19 cellular contexts compared by ENCODE assay signal in the genomic region with DNA sequence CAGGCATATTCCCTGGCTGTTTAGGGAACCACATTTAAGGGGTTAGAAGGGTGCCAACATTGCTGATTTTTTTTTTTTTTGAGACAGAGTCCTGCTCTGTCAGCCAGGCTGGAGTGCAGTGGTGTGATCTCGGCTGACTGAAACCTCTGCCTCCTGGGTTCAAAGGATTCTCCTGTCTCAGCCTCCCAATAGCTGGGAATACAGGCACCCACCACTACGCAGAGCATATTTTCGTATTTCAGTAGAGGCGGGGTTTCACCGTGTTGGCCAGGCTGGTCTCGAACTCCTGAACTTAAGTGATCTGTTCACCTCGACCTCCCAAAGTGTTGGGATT. TPM values are rescaled to one million over a fixed set of nuclear protein-coding genes. Genes with fewer than 3 reads are reported as not detected.
A peak's percentile ranks its signal among the peaks of the same experiment; 100 is the strongest.
DNase-seq lines count a peak whose midpoint lies in the region; ATAC-seq, FAIRE-seq and TF ChIP-seq lines count a peak whose summit lies in the region.
"Had no signal": no experiment of that assay in that cellular context is flagged by ENCODE, and none has a peak within 500 bp of the region (broad histone marks: within the 10 kb centered on the region; RNA-seq: fewer than 3 reads in every experiment).

No MANE protein-coding gene starts in this region.

- H3K4me3 Mint-ChIP-seq in Calu3 (ENCODE audit: low read depth, unreplicated experiment) (no peak overlapping the region), endothelial cell (ENCODE audit: unreplicated experiment) (no peak overlapping the region)

- ATAC-seq in A549 (peak in 1 of 2 experiments; percentile 52; a peak in 3 of 6 replicates), right cardiac atrium (no peak)

- TF ChIP-seq POLR2A in A549 (IDR thresholded peaks at IDR 0.05; ENCODE audit: low read length) = no peak

- POLR2A ChIA-PET in A549 (lab: Yijun Ruan, JAX) = no interaction called here

- BruUV-seq in Calu3 (replicated peaks; lab: Mats Ljungman, UMichigan) = no TSS peak

- TF ChIP-seq EP300 in A549 (IDR thresholded peaks at IDR 0.05) = no peak

- no peak for FAIRE-seq in A549 (lab: Jason Lieb, UNC)

- H3K9me3 ChIP-seq in A549 (no peaks in the 10 kb centered on the region), WERI-Rb-1 (ENCODE audit: severe bottlenecking) (peaks cover 3% of the 10 kb centered on the region), right cardiac atrium (ENCODE audit: control insufficient read depth, low read length) (no peaks in the 10 kb centered on the region)
- H3K9me3 ChIP-seq: BLaER1 treated with 17β-estradiol and CSF1 and Interleukin-3, amounts not matched to agents 10 nM and 100 nM; Caco-2 had no signal

- H3K9me3 Mint-ChIP-seq in Calu3 (ENCODE audit: low read depth, unreplicated experiment) = no peaks in the 10 kb centered on the region
- H3K9me3 Mint-ChIP-seq in endothelial cell (ENCODE audit: unreplicated experiment) = no peaks in the 10 kb centered on the region

- H3K27me3 ChIP-seq in WERI-Rb-1 (ENCODE audit: insufficient read depth, low read depth, severe bottlenecking) = no peaks in the 10 kb centered on the region
- H3K27me3 ChIP-seq in right cardiac atrium (ENCODE audit: control insufficient read depth, insufficient read depth) = no peaks in the 10 kb centered on the region

- WGBS in A549 (ENCODE audit: missing lambda C conversion rate) = 25% methylated on average over 7 of the region's 7 CpGs
- WGBS in right cardiac atrium = 55% methylated on average over 7 of the region's 7 CpGs

- no peaks in the 10 kb centered on the region for H3K36me3 Mint-ChIP-seq in Calu3 (ENCODE audit: insufficient read depth, unreplicated experiment)
- H3K36me3 Mint-ChIP-seq in endothelial cell (ENCODE audit: low read depth, unreplicated experiment) = no peaks in the 10 kb centered on the region

- TF ChIP-seq CTCF in A549 (IDR thresholded peaks at IDR 0.05) (peak; percentile 31), Calu3 (IDR thresholded peaks at IDR 0.05; ENCODE audit: unreplicated experiment) (peak; percentile 40), WERI-Rb-1 (IDR thresholded peaks at IDR 0.05; ENCODE audit: low read depth, low read length) (no peak), endothelial cell (IDR thresholded peaks at IDR 0.05; ENCODE audit: unreplicated experiment) (peak; percentile 11)

- H3K4me1 ChIP-seq in A549 (no peaks in the 10 kb centered on the region; the same call in 2 of the 3 replicates), right cardiac atrium (ENCODE audit: control insufficient read depth, insufficient read depth, low read length) (no peaks in the 10 kb centered on the region)
- H3K4me1 ChIP-seq: BLaER1 treated with 17β-estradiol and CSF1 and Interleukin-3, amounts not matched to agents 10 nM and 100 nM; Caco-2 had no signal

- no peaks in the 10 kb centered on the region for H3K4me1 Mint-ChIP-seq in Calu3 (ENCODE audit: low read depth, unreplicated experiment)
- no peaks in the 10 kb centered on the region for H3K4me1 Mint-ChIP-seq in endothelial cell (ENCODE audit: unreplicated experiment)

- peaks cover 14% of the 10 kb centered on the region for H3K27me3 Mint-ChIP-seq in Calu3 (ENCODE audit: unreplicated experiment)
- H3K27me3 Mint-ChIP-seq in endothelial cell (ENCODE audit: unreplicated experiment) = peaks cover 4% of the 10 kb centered on the region

- CTCF ChIA-PET in A549 (lab: Yijun Ruan, JAX) = interaction anchor here (0.6 to 7.4 kb wide), 23 partner anchors 8 to 380 kb away, joined by 3 to 42 read pairs (median 5); a partner anchor contains a TSS
- CTCF ChIA-PET in Calu3 (lab: Charles Lee) = interaction anchor here (0.6 to 1.2 kb wide), 2 partner anchors 55 to 426 kb away, joined by 3 to 7 read pairs; no protein-coding TSS in a partner anchor

- H3K27ac ChIP-seq in A549 (no peak overlapping the region), WERI-Rb-1 (peak overlapping the region; percentile 84), right cardiac atrium (ENCODE audit: low read length) (no peak overlapping the region)
- H3K27ac ChIP-seq: BLaER1 treated with 17β-estradiol and CSF1 and Interleukin-3, amounts not matched to agents 10 nM and 100 nM; GM23248; SK-N-MC had no signal

- peak overlapping the region; percentile 25; the same call in 2 of the 3 replicates for H3K4me2 ChIP-seq in A549
- H3K4me2 ChIP-seq: BLaER1 treated with 17β-estradiol and CSF1 and Interleukin-3, amounts not matched to agents 10 nM and 100 nM had no signal

- H3K27ac Mint-ChIP-seq in Calu3 (ENCODE audit: unreplicated experiment) = no peak overlapping the region
- no peak overlapping the region for H3K27ac Mint-ChIP-seq in endothelial cell (ENCODE audit: unreplicated experiment)

- TF ChIP-seq RAD21 in A549 (conservative IDR thresholded peaks at IDR 0.05 in 1 of 2, IDR thresholded peaks at IDR 0.05 in 1 of 2) = 0 out of 5 replicates have a peak, but pooled peaks of 1 of the 2 experiments have one; percentile 9

- intact Hi-C loops in Calu3 (cut with micrococcal nuclease; ENCODE audit: unreplicated experiment) (loop anchor here (5.0 kb wide), 1 partner anchor 48 kb away; no protein-coding TSS in a partner anchor), right cardiac atrium (cut with DNase I) (no loop called here)

- H3K4me3 ChIP-seq in A549 = no peak overlapping the region
- peak overlapping the region; percentile 8; the same call in 1 of the 2 replicates for H3K4me3 ChIP-seq in WERI-Rb-1 (ENCODE audit: low read depth, low read length)
- H3K4me3 ChIP-seq in right cardiac atrium (ENCODE audit: low read length) = no peak overlapping the region
- H3K4me3 ChIP-seq: BLaER1 treated with 17β-estradiol and CSF1 and Interleukin-3, amounts not matched to agents 10 nM and 100 nM; GM23248; SK-N-MC had no signal

- DNase-seq in A549 (ENCODE audit: low read depth in 1 of 2, low spot score in 1 of 2) (no peak), Calu3 (no peak), WERI-Rb-1 (peak; percentile 42), endothelial cell (ENCODE audit: low spot score) (no peak), AG20443 (ENCODE audit: low spot score) (no peak), right cardiac atrium (no peak), NCI-H510A treated with DMSO at 0.1 percent for 48 hours (lab: John Stamatoyannopoulos, UW) (no peak), Ammon's horn (ENCODE audit: low spot score) (no peak)
- DNase-seq: NCI-H526 treated with DMSO at 0.1 percent for 48 hours had no signal

- no peaks in the 10 kb centered on the region for H3K36me3 ChIP-seq in WERI-Rb-1
- H3K36me3 ChIP-seq: BLaER1 treated with 17β-estradiol and CSF1 and Interleukin-3, amounts not matched to agents 10 nM and 100 nM had no signal

TF ChIP-seq in A549, 52 proteins besides CTCF, POLR2A, EP300 and RAD21 (continues in another document):
- TF ChIP-seq, protein P1, sequence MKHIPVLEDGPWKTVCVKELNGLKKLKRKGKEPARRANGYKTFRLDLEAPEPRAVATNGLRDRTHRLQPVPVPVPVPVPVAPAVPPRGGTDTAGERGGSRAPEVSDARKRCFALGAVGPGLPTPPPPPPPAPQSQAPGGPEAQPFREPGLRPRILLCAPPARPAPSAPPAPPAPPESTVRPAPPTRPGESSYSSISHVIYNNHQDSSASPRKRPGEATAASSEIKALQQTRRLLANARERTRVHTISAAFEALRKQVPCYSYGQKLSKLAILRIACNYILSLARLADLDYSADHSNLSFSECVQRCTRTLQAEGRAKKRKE (CRISPR knock-in tag; IDR thresholded peaks at IDR 0.05; ENCODE audit: low read depth) = no peak
- TF ChIP-seq ESRRA (IDR thresholded peaks at IDR 0.05; ENCODE audit: borderline replicate concordance, low read length) (no peak), MYC (IDR thresholded peaks at IDR 0.05; ENCODE audit: borderline replicate concordance, low read length) (no peak)

RNA-seq across cellular contexts. Expression of a gene that starts 7.8 kb away (rescaled TPM):
- polyA plus RNA-seq in A549 (2011; rRNA removed) = not detected in 2 replicates
- not detected in 2 replicates for polyA plus RNA-seq in A549 (2012; cell fraction: cytosol; rRNA removed)
- not detected in 2 replicates for polyA plus RNA-seq in A549 (2012; cell fraction: nucleus; rRNA removed)
- not detected in 3 replicates for polyA plus RNA-seq in A549 (2017; fragmentation: RNase III; extraction: RNeasy Plus Mini Kit Qiagen cat#74134 plus additional on column Dnase treatment)
- polyA minus RNA-seq in A549 (2011; rRNA and poly(A)+ RNA removed) = not detected in 2 replicates
- not detected in 2 replicates for total RNA-seq in Calu3 (2022)
- not detected for total RNA-seq in endothelial cell (ENCODE audit: unreplicated experiment)
- not detected for total RNA-seq in right cardiac atrium
- not detected for polyA plus RNA-seq in right cardiac atrium
- total RNA-seq: Caco-2; GM23248; IMR-90; LHCN-M2; PC-3; T-helper 1 cell treated with Interleukin-12 subunit alpha and Interleukin-12 subunit beta and Interleukin-4 antibody, amounts not matched to agents 30 ng/mL and 1 ng/mL, for 36 hours had no signal
- polyA plus RNA-seq: AG04450, GM23248, IMR-90 had no signal

RNA-seq across cellular contexts. Expression of a gene that starts 9.6 kb away (rescaled TPM):
- polyA plus RNA-seq in A549 (2011; rRNA removed) (not detected in 2 replicates), A549 (2017; fragmentation: RNase III; extraction: RNeasy Plus Mini Kit Qiagen cat#74134 plus additional on column Dnase treatment) (0.04 TPM in 1 of 3 replicates, not detected in the others), right cardiac atrium (not detected)
- 0.03 TPM in 1 of 2 replicates, not detected in the other for polyA plus RNA-seq in A549 (2012; cell fraction: cytosol; rRNA removed)
- not detected in 2 replicates for polyA plus RNA-seq in A549 (2012; cell fraction: nucleus; rRNA removed)
- polyA minus RNA-seq in A549 (2011; rRNA and poly(A)+ RNA removed) = not detected in 2 replicates
- total RNA-seq in Calu3 (2022) (not detected in 2 replicates), endothelial cell (ENCODE audit: unreplicated experiment) (not detected), right cardiac atrium (not detected)
- total RNA-seq: Caco-2; G401; GM23248; IMR-90; LHCN-M2; PC-3; T-helper 1 cell treated with Interleukin-12 subunit alpha and Interleukin-12 subunit beta and Interleukin-4 antibody, amounts not matched to agents 30 ng/mL and 1 ng/mL, for 36 hours had no signal
- polyA plus RNA-seq: AG04450, GM23248, IMR-90 had no signal

RNA-seq across cellular contexts. Expression of a gene that starts 35.5 kb away (rescaled TPM):
- polyA plus RNA-seq in A549 (2011; rRNA removed) (114 and 157 TPM in 2 replicates), A549 (2017; fragmentation: RNase III; extraction: RNeasy Plus Mini Kit Qiagen cat#74134 plus additional on column Dnase treatment) (145 to 155 TPM (median 152 TPM) in 3 replicates), right cardiac atrium (1,795 TPM)
- polyA plus RNA-seq in A549 (2012; cell fraction: cytosol; rRNA removed) = 206 and 214 TPM in 2 replicates
- 110 and 135 TPM in 2 replicates for polyA plus RNA-seq in A549 (2012; cell fraction: nucleus; rRNA removed)
- polyA minus RNA-seq in A549 (2011; rRNA and poly(A)+ RNA removed) = 32.1 and 48.1 TPM in 2 replicates
- total RNA-seq in Calu3 (2022) (466 and 506 TPM in 2 replicates), endothelial cell (ENCODE audit: unreplicated experiment) (791 TPM), right cardiac atrium (1,000 to 10,000 TPM in 2 of 4 donors, 100 to 1,000 TPM in 2; 857 to 1,126 (median 1,037) TPM)

RNA-seq across cellular contexts. Expression of a gene that starts 45.1 kb away (rescaled TPM):
- polyA plus RNA-seq in A549 (2011; rRNA removed) (not detected in 2 replicates), A549 (2017; fragmentation: RNase III; extraction: RNeasy Plus Mini Kit Qiagen cat#74134 plus additional on column Dnase treatment) (not detected in 3 replicates), right cardiac atrium (not detected)
- not detected in 2 replicates for polyA plus RNA-seq in A549 (2012; cell fraction: cytosol; rRNA removed)
- polyA plus RNA-seq in A549 (2012; cell fraction: nucleus; rRNA removed) = not detected in 2 replicates
- polyA minus RNA-seq in A549 (2011; rRNA and poly(A)+ RNA removed) = not detected in 2 replicates
- total RNA-seq in Calu3 (2022) (not detected in 2 replicates), endothelial cell (ENCODE audit: unreplicated experiment) (not detected), right cardiac atrium (not detected)
- total RNA-seq: Caco-2; G401; GM23248; IMR-90; LHCN-M2; PC-3; T-helper 1 cell treated with Interleukin-12 subunit alpha and Interleukin-12 subunit beta and Interleukin-4 antibody, amounts not matched to agents 30 ng/mL and 1 ng/mL, for 36 hours had no signal
- polyA plus RNA-seq: AG04450, GM23248, IMR-90 had no signal
